Comparison of ENCODE assay signal across 8 cellular contexts in genomic region chr7:128937271-128937646, GRCh38. TPM values are rescaled to one million over a fixed set of nuclear protein-coding genes. Genes with fewer than 3 reads are reported as not detected.
A peak's percentile ranks its signal among the peaks of the same experiment; 100 is the strongest.
DNase-seq lines count a peak whose midpoint lies in the region; ATAC-seq, FAIRE-seq and TF ChIP-seq lines count a peak whose summit lies in the region.

No MANE protein-coding gene starts in this region.

- no peak for FAIRE-seq in small intestine (lab: Jason Lieb, UNC)

- TF ChIP-seq RAD21 in HCT116 (IDR thresholded peaks at IDR 0.05; ENCODE audit: low read depth) = no peak

- peaks cover 73% of the 10 kb centered on the region for H3K4me1 ChIP-seq in BLaER1
- H3K4me1 ChIP-seq in HCT116 (ENCODE audit: control insufficient read depth in 1 of 2, insufficient read depth in 2 of 2, low read length in 2 of 2) = peaks cover 10 to 22% of the 10 kb centered on the region in 2 experiments; a peak in 3 of 4 replicates
- no peaks in the 10 kb centered on the region for H3K4me1 ChIP-seq in small intestine (ENCODE audit: control insufficient read depth in 2 of 2, insufficient read depth in 1 of 2, low read depth in 1 of 2, low read length in 1 of 2)

- H3K4me1 Mint-ChIP-seq in brain (peaks cover 12% of the 10 kb centered on the region), naive B cell (peaks cover 57 to 76% (median 63%) of the 10 kb centered on the region in 3 donors)

- H3K27me3 Mint-ChIP-seq in brain (peaks cover 54% of the 10 kb centered on the region), naive B cell (no peaks in the 10 kb centered on the region)

- H3K27ac ChIP-seq in BLaER1 (no peak overlapping the region), HCT116 (ENCODE audit: low read depth, low read length) (peak overlapping the region; percentile 67; the same call in 1 of the 2 replicates), small intestine (ENCODE audit: low read depth in 1 of 2, low read length in 1 of 2) (peak overlapping the region in 1 of 2 donors; percentile 60)

- peaks cover 58% of the 10 kb centered on the region for H3K27me3 ChIP-seq in BLaER1
- no peaks in the 10 kb centered on the region for H3K27me3 ChIP-seq in HCT116 (ENCODE audit: insufficient read depth, low read length)
- no peaks in the 10 kb centered on the region for H3K27me3 ChIP-seq in small intestine (ENCODE audit: control insufficient read depth in 2 of 2, insufficient read depth in 2 of 2, low read length in 2 of 2)

- H3K4me3 Mint-ChIP-seq in brain (peak overlapping the region; percentile 72 to 89 (median 80)), naive B cell (peak overlapping the region; percentile 84 to 99 (median 92))

- no TSS peak for BruUV-seq in HCT116 (replicated peaks; lab: Mats Ljungman, UMichigan)

- 65 to 71% (median 70%) methylated on average over 14 to 17 of the region's 17 CpGs for WGBS in small intestine, 3 donors

- CTCF ChIA-PET in HCT116 (lab: Charles Lee) = interaction anchor here (1.0 kb wide), 2 partner anchors 10 to 11 kb away, joined by 3 read pairs; no protein-coding TSS in a partner anchor

- DNase-seq in HCT116 (ENCODE audit: low read depth, low spot score) (no peak), naive B cell (no peak), nucleus accumbens (lab: John Stamatoyannopoulos, UW) (no peak), DMS53 treated with DMSO at 0.1 percent for 48 hours (lab: John Stamatoyannopoulos, UW; ENCODE audit: unreplicated experiment) (no peak), small intestine (no peak), NCI-H1436 treated with DMSO at 0.1 percent for 48 hours (lab: John Stamatoyannopoulos, UW) (no peak)

- no peaks in the 10 kb centered on the region for H3K79me2 ChIP-seq in HCT116 (ENCODE audit: insufficient read depth, low read length)

- intact Hi-C loops in HCT116 (cut with micrococcal nuclease) = no loop called here

- no peaks in the 10 kb centered on the region for H3K9me2 ChIP-seq in HCT116 (ENCODE audit: insufficient read depth)

- no peak for TF ChIP-seq POLR2A in HCT116 (IDR thresholded peaks at IDR 0.05; ENCODE audit: borderline replicate concordance, extremely low read depth, insufficient read depth, insufficient read length)

- H4K20me1 ChIP-seq in BLaER1 (no peaks in the 10 kb centered on the region), HCT116 (ENCODE audit: insufficient read depth) (no peaks in the 10 kb centered on the region)

- H3K27ac Mint-ChIP-seq in brain = peak overlapping the region in 1 of 5 experiments; percentile 78
- peak overlapping the region; percentile 79 to 99 (median 92) for H3K27ac Mint-ChIP-seq in naive B cell

- H3K9me3 Mint-ChIP-seq in brain (peaks cover 0 to 3% (median 0%) of the 10 kb centered on the region in 5 experiments), naive B cell (no peaks in the 10 kb centered on the region)

- H3K4me3 ChIP-seq in BLaER1 (peak overlapping the region; percentile 68), HCT116 (replicated peaks in 1 of 2; ENCODE audit: low read depth in 1 of 2, low read length in 2 of 2) (peak overlapping the region; percentile 68 to 84), small intestine (ENCODE audit: low read depth in 1 of 2, low read length in 2 of 2) (peak overlapping the region in 1 of 2 donors; percentile 66)

- TF ChIP-seq CTCF in HCT116 (IDR thresholded peaks at IDR 0.05 in 2 of 3, conservative IDR thresholded peaks at IDR 0.05 in 1 of 3; ENCODE audit: borderline replicate concordance in 1 of 3, insufficient read depth in 1 of 3, low read depth in 2 of 3, low read length in 2 of 3) (no peak), brain (conservative IDR thresholded peaks at IDR 0.05) (no peak)

- no peak overlapping the region for H3K9ac ChIP-seq in BLaER1
- H3K9ac ChIP-seq in HCT116 (ENCODE audit: low read length) = peak overlapping the region; percentile 70

- RAD21 ChIA-PET in HCT116 (lab: Charles Lee; ENCODE audit: low non-redundant PET in 1 of 2, low total read pairs in 2 of 2, uncharacterized antibody in 2 of 2, unreplicated experiment in 2 of 2) = no interaction called here

- H3K4me2 ChIP-seq in BLaER1 = peak overlapping the region; percentile 99
- peak overlapping the region; percentile 99 for H3K4me2 ChIP-seq in HCT116 (ENCODE audit: low read length)

- no peaks in the 10 kb centered on the region for H3K36me3 Mint-ChIP-seq in brain
- no peaks in the 10 kb centered on the region for H3K36me3 Mint-ChIP-seq in naive B cell

- H3K9me3 ChIP-seq in BLaER1 (no peaks in the 10 kb centered on the region), HCT116 (ENCODE audit: control insufficient read depth in 1 of 2, insufficient read depth in 1 of 2, low read depth in 1 of 2, low read length in 2 of 2) (no peaks in the 10 kb centered on the region), small intestine (ENCODE audit: control insufficient read depth, low read depth) (no peaks in the 10 kb centered on the region)

- no peak overlapping the region for H2AFZ ChIP-seq in HCT116 (ENCODE audit: low read depth, low read length, poor library complexity, severe bottlenecking)

- POLR2A ChIA-PET in HCT116 (lab: Charles Lee) = interaction anchor here (1.4 kb wide), 1 partner anchor 11 kb away, joined by 6 read pairs; no protein-coding TSS in a partner anchor

- ATAC-seq in HCT116 (no peak), naive B cell (ENCODE audit: low read depth in 2 of 2) (no peak)

- H3K36me3 ChIP-seq in BLaER1 (no peaks in the 10 kb centered on the region), HCT116 (ENCODE audit: control insufficient read depth in 1 of 2, insufficient read depth in 2 of 2, low read length in 2 of 2) (no peaks in the 10 kb centered on the region), small intestine (ENCODE audit: control insufficient read depth in 2 of 2, insufficient read depth in 2 of 2, low read length in 2 of 2) (no peaks in the 10 kb centered on the region)

TF ChIP-seq in HCT116, 20 proteins besides CTCF, POLR2A, EP300 and RAD21:
- TF ChIP-seq SIN3A (IDR thresholded peaks at IDR 0.05; ENCODE audit: low read depth) (no peak), ZBTB33 (IDR thresholded peaks at IDR 0.05; ENCODE audit: extremely low read depth, insufficient replicate concordance, low read length) (no peak), EGR1 (IDR thresholded peaks at IDR 0.05; ENCODE audit: low read depth) (no peak), REST (IDR thresholded peaks at IDR 0.05; ENCODE audit: low read depth) (no peak), TCF7L2 (IDR thresholded peaks at IDR 0.05; ENCODE audit: borderline replicate concordance, extremely low read depth, insufficient read depth, insufficient read length) (no peak)
TF ChIP-seq in HCT116: peak in this region for 0.

RNA-seq across cellular contexts. Expression of gene IRF5, which starts 0.5 kb away (rescaled TPM):
- 16.5 TPM for total RNA-seq in HCT116 (2021; ENCODE audit: unreplicated experiment)
- polyA plus RNA-seq in HCT116 (2012) = 13.0 and 13.4 TPM in 2 replicates
- polyA plus RNA-seq in brain (ENCODE audit: insufficient read depth, low read depth, low replicate concordance) (2.7 TPM), naive B cell (ENCODE audit: low read depth in 6 of 6) (10 to 100 TPM; 54.4 to 78.0 (median 58.5) TPM), small intestine (10 to 100 TPM in 1 of 3 donors, 1 to 10 TPM in 2; 3.3 to 17.3 (median 6.0) TPM)

RNA-seq across cellular contexts. Expression of gene KCP, which starts 26.8 kb away (rescaled TPM):
- total RNA-seq in HCT116 (2021; ENCODE audit: unreplicated experiment) = 1.6 TPM
- 0.79 and 1.2 TPM in 2 replicates for polyA plus RNA-seq in HCT116 (2012)
- polyA plus RNA-seq in brain (ENCODE audit: insufficient read depth, low read depth, low replicate concordance) (0.29 TPM), naive B cell (ENCODE audit: low read depth in 6 of 6) (under 1 TPM in 4 of 6 donors, not detected in 2; 0.29 to 0.78 (median 0.37) TPM), small intestine (1 to 10 TPM in 2 of 3 donors, under 1 TPM in 1; 0.52 to 5.1 (median 2.7) TPM)
